Comparison of ENCODE assay signal across 8 cellular contexts in genomic region chr3:77038468-77038927, GRCh38. TPM values are rescaled to one million over a fixed set of nuclear protein-coding genes. Genes with fewer than 3 reads are reported as not detected.
DNase-seq lines count a peak whose midpoint lies in the region; ATAC-seq, FAIRE-seq and TF ChIP-seq lines count a peak whose summit lies in the region.

No MANE protein-coding gene starts in this region.

- no peak for ATAC-seq in naive thymus-derived CD4-positive, alpha-beta T cell

- H3K4me1 ChIP-seq in Caco-2 (peaks cover 5% of the 10 kb centered on the region), HEK293 (ENCODE audit: control insufficient read depth, insufficient read depth, low read length) (no peaks in the 10 kb centered on the region)
- no peaks in the 10 kb centered on the region for H3K4me1 ChIP-seq in naive thymus-derived CD4-positive, alpha-beta T cell (ENCODE audit: control insufficient read depth in 2 of 2, insufficient read depth in 2 of 2, low read length in 2 of 2)

- H3K36me3 ChIP-seq in Caco-2 (ENCODE audit: control insufficient read depth, insufficient read depth, low read length), result no peaks in the 10 kb centered on the region
- H3K36me3 ChIP-seq in HEK293 (ENCODE audit: control insufficient read depth in 2 of 2, insufficient read depth in 1 of 2, low read length in 2 of 2), result no peaks in the 10 kb centered on the region
- no peaks in the 10 kb centered on the region for H3K36me3 ChIP-seq in naive thymus-derived CD4-positive, alpha-beta T cell (ENCODE audit: control insufficient read depth in 2 of 3, insufficient read depth in 3 of 3, low read length in 3 of 3)

- TF ChIP-seq CTCF in Caco-2 (IDR thresholded peaks at IDR 0.05; ENCODE audit: insufficient read depth in 1 of 2, low read depth in 1 of 2, low read length in 1 of 2, severe bottlenecking in 1 of 2, unreplicated experiment in 1 of 2), result peak; percentile 62 to 65
- peak; percentile 55; the same call in 1 of the 2 replicates for TF ChIP-seq CTCF in HEK293 (tag by site-specific recombination; IDR thresholded peaks at IDR 0.05)
- peak; percentile 82 for TF ChIP-seq CTCF in VCaP (conservative IDR thresholded peaks at IDR 0.05)

- CTCF ChIA-PET in Caco-2 (lab: Charles Lee) (interaction anchor here (0.6 to 0.9 kb wide), 9 partner anchors 51 to 1607 kb away, joined by 3 to 7 read pairs (median 3); no protein-coding TSS in a partner anchor), HEK293 (lab: Yijun Ruan, JAX) (interaction anchor here (0.5 to 1.5 kb wide), 6 partner anchors 218 to 1608 kb away, joined by 4 to 16 read pairs (median 5); no protein-coding TSS in a partner anchor)
- CTCF ChIA-PET in naive thymus-derived CD4-positive, alpha-beta T cell (lab: Charles Lee), result no interaction called here

- intact Hi-C loops in Caco-2 (cut with micrococcal nuclease; ENCODE audit: unreplicated experiment), result loop anchor here (1.0 to 5.0 kb wide), 5 partner anchors 94 to 360 kb away; no protein-coding TSS in a partner anchor
- intact Hi-C loops in naive thymus-derived CD4-positive, alpha-beta T cell (cut with micrococcal nuclease), result no loop called here

- H3K9me3 Mint-ChIP-seq in Caco-2 (ENCODE audit: unreplicated experiment), result no peaks in the 10 kb centered on the region
- H3K9me3 Mint-ChIP-seq in naive thymus-derived CD4-positive, alpha-beta T cell, result peaks cover 0 to 15% (median 7%) of the 10 kb centered on the region in 11 donors

- FAIRE-seq in frontal cortex (lab: Jason Lieb, UNC), result no peak

- peak; percentile 67 to 68 for DNase-seq in Caco-2
- DNase-seq in NCI-H2107 treated with DMSO at 0.1 percent for 48 hours (lab: John Stamatoyannopoulos, UW; ENCODE audit: unreplicated experiment), result peak; percentile 94
- peak; percentile 44 to 61 for DNase-seq in frontal cortex (ENCODE audit: low spot score in 2 of 2)
- peak in 52 of 56 donors; percentile 3 to 85 (median 51) for DNase-seq in nucleus accumbens (lab: John Stamatoyannopoulos, UW)
- no peak for DNase-seq in naive thymus-derived CD4-positive, alpha-beta T cell
- DNase-seq in stimulated activated CD4-positive, alpha-beta T cell treated with anti-CD3 and anti-CD28 coated beads, Interleukin-12 subunit alpha, Interleukin-12 subunit beta, amount 100 ng/mL, for 4 hours, result no peak

- peaks cover 23% of the 10 kb centered on the region for H3K27me3 Mint-ChIP-seq in Caco-2 (ENCODE audit: insufficient read depth, unreplicated experiment)
- H3K27me3 Mint-ChIP-seq in naive thymus-derived CD4-positive, alpha-beta T cell, result peaks cover 29 to 42% (median 35%) of the 10 kb centered on the region in 5 donors

- peak overlapping the region; percentile 75 for H3K4me3 Mint-ChIP-seq in Caco-2 (ENCODE audit: unreplicated experiment)
- H3K4me3 Mint-ChIP-seq in naive thymus-derived CD4-positive, alpha-beta T cell, result peak overlapping the region in 1 of 10 donors; percentile 25

- H3K27ac ChIP-seq in HEK293 (ENCODE audit: extremely low read depth, low read depth, low read length) (peak overlapping the region; percentile 93), VCaP (no peak overlapping the region)
- no peak overlapping the region for H3K27ac ChIP-seq in naive thymus-derived CD4-positive, alpha-beta T cell (ENCODE audit: low read depth, low read length)

- no TSS peak for BruUV-seq in Caco-2 (replicated peaks; lab: Mats Ljungman, UMichigan)

- H3K27ac Mint-ChIP-seq in Caco-2 (ENCODE audit: unreplicated experiment), result no peak overlapping the region
- no peak overlapping the region for H3K27ac Mint-ChIP-seq in naive thymus-derived CD4-positive, alpha-beta T cell

- peaks cover 7% of the 10 kb centered on the region for H3K4me1 Mint-ChIP-seq in Caco-2 (ENCODE audit: low read depth, unreplicated experiment)
- peaks cover 0 to 6% (median 0%) of the 10 kb centered on the region in 7 donors for H3K4me1 Mint-ChIP-seq in naive thymus-derived CD4-positive, alpha-beta T cell

- H3K27me3 ChIP-seq in Caco-2 (replicated peaks; ENCODE audit: control insufficient read depth, insufficient read depth, low read length), result peaks cover 3% of the 10 kb centered on the region
- no peaks in the 10 kb centered on the region for H3K27me3 ChIP-seq in naive thymus-derived CD4-positive, alpha-beta T cell (ENCODE audit: control insufficient read depth in 2 of 2, insufficient read depth in 2 of 2, low read length in 2 of 2)

- no peaks in the 10 kb centered on the region for H3K36me3 Mint-ChIP-seq in Caco-2 (ENCODE audit: insufficient read depth, unreplicated experiment)
- H3K36me3 Mint-ChIP-seq in naive thymus-derived CD4-positive, alpha-beta T cell, result peaks cover 0 to 8% (median 0%) of the 10 kb centered on the region in 5 donors

- no peaks in the 10 kb centered on the region for H3K9me3 ChIP-seq in Caco-2
- no peaks in the 10 kb centered on the region for H3K9me3 ChIP-seq in HEK293 (ENCODE audit: control insufficient read depth, insufficient read depth, low read depth, low read length)
- H3K9me3 ChIP-seq in naive thymus-derived CD4-positive, alpha-beta T cell (ENCODE audit: control insufficient read depth in 2 of 3, low read length in 3 of 3), result no peaks in the 10 kb centered on the region

- POLR2A ChIA-PET in Caco-2 (lab: Charles Lee) (no interaction called here), HEK293 (lab: Yijun Ruan, JAX) (no interaction called here)
- POLR2A ChIA-PET in naive thymus-derived CD4-positive, alpha-beta T cell (lab: Charles Lee), result no interaction called here

- H3K4me3 ChIP-seq in Caco-2 (ENCODE audit: low read depth, low read length) (no peak overlapping the region), HEK293 (ENCODE audit: low read depth, low read length) (peak overlapping the region; percentile 55)
- no peak overlapping the region for H3K4me3 ChIP-seq in naive thymus-derived CD4-positive, alpha-beta T cell (ENCODE audit: low read length)

TF ChIP-seq in HEK293, 187 proteins besides CTCF, POLR2A, EP300 and RAD21 (continues in another document):
- TF ChIP-seq ZNF514 (tag by site-specific recombination; IDR thresholded peaks at IDR 0.05) (no peak), ZFP41 (tag by site-specific recombination; IDR thresholded peaks at IDR 0.05; ENCODE audit: borderline replicate concordance) (no peak), ZNF513 (tag by site-specific recombination; IDR thresholded peaks at IDR 0.05) (no peak), ZNF529 (tag by site-specific recombination; IDR thresholded peaks at IDR 0.05; ENCODE audit: insufficient replicate concordance) (no peak), ZNF354C (tag by site-specific recombination; IDR thresholded peaks at IDR 0.05; ENCODE audit: borderline replicate concordance, low read depth) (no peak), ZNF404 (tag by site-specific recombination; IDR thresholded peaks at IDR 0.05) (no peak), ZNF112 (tag by site-specific recombination; IDR thresholded peaks at IDR 0.05) (no peak), ZSCAN30 (tag by site-specific recombination; IDR thresholded peaks at IDR 0.05) (0 out of 2 replicates have a peak, but pooled peaks have one; percentile 23), ZNF521 (tag by site-specific recombination; IDR thresholded peaks at IDR 0.05) (no peak), ZNF239 (tag by site-specific recombination; IDR thresholded peaks at IDR 0.05) (no peak), ZNF777 (tag by site-specific recombination; IDR thresholded peaks at IDR 0.05; ENCODE audit: borderline replicate concordance) (no peak), ZNF692 (tag by site-specific recombination; IDR thresholded peaks at IDR 0.05) (peak; percentile 89), ELK4 (IDR thresholded peaks at IDR 0.05; ENCODE audit: borderline replicate concordance, low read depth, low read length) (no peak), ZNF549 (tag by site-specific recombination; IDR thresholded peaks at IDR 0.05) (no peak)

RNA-seq across cellular contexts. Expression of gene ROBO2, which starts 1.4 kb away (rescaled TPM):
- total RNA-seq in Caco-2 (2022), result 0.09 and 0.16 TPM in 2 replicates
- total RNA-seq in frontal cortex, result 245 TPM
- not detected for total RNA-seq in naive thymus-derived CD4-positive, alpha-beta T cell
- polyA plus RNA-seq in naive thymus-derived CD4-positive, alpha-beta T cell, result not detected

Comparison
In these comparisons a context has a peak if more than half of its experiments do, and no peak if none do; other contexts are left out.
1. DNase-seq: peak in Caco-2 (2 of 2), NCI-H2107 treated with DMSO at 0.1 percent for 48 hours (single experiment), frontal cortex (2 of 2) and nucleus accumbens (52 of 56); none in naive thymus-derived CD4-positive, alpha-beta T cell (0 of 9) and stimulated activated CD4-positive, alpha-beta T cell treated with anti-CD3 and anti-CD28 coated beads, Interleukin-12 subunit alpha, Interleukin-12 subunit beta, amount 100 ng/mL, for 4 hours (single experiment).
2. RNA of gene ROBO2, which starts 1.4 kb away (total RNA-seq): 245 TPM in frontal cortex (single experiment); 0.09 to 0.16 TPM in Caco-2 and not detected in naive thymus-derived CD4-positive, alpha-beta T cell; every median in the first group is over 100 times any median in the second.
3. Peak in every context shown above with its lines, with median percentiles within 50 percentile points of each other: CTCF ChIP-seq.